ENCODE assay signal across 8 cellular contexts in the genomic region with DNA sequence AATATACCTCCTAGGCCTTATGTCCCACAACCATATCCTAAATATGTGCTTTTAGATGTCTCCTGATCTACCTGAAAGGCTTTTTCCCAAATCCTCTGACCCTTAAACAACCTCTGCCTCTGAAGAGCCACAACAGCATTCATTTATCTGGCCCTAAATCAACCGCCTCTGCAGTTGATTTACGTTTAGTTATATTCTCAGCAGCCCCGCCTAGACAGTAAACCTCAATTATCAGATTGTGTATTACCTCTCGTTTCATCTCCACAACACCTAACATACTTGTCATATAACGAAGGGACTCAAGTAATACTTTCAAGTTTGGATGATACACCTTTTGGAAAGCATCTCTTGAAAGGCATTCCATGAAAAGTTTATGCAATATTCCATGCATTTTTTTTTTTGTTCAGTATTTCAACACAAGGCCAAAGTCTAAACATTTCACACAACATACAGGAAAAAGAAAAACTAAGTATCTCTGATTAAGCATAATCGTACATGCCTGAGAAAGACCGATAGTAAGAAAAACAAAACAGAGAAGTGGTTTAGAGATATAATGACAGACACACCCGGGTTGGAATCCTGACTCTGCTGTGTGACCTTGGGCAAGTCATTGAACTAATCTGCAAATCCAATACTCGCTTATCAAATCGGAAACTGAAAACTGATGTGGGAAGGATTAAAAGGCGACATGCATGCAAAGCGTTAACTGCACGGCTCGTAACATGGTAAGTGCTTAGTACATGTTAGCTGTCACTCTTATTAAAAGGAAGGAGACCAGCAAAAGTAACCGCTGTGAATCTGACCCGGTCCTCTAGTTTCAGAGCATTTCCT. TPM values are rescaled to one million over a fixed set of nuclear protein-coding genes. Genes with fewer than 3 reads are reported as not detected.
A peak's percentile ranks its signal among the peaks of the same experiment; 100 is the strongest.
DNase-seq lines count a peak whose midpoint lies in the region; ATAC-seq and TF ChIP-seq lines count a peak whose summit lies in the region.

No MANE protein-coding gene starts in this region.

- H4K20me1 ChIP-seq in GM23248 (ENCODE audit: insufficient read depth) = peaks cover 10% of the 10 kb centered on the region; the same call in 1 of the 2 replicates

- no peak for TF ChIP-seq EP300 in suprapubic skin (IDR thresholded peaks at IDR 0.05)

- H3K9ac ChIP-seq in GM23248 (peak overlapping the region; percentile 95), iPS-20b (ENCODE audit: low read depth, low read length) (peak overlapping the region; percentile 94)

- H3K79me2 ChIP-seq in GM23248 (ENCODE audit: insufficient read depth) = peaks cover 46% of the 10 kb centered on the region

- peak overlapping the region; percentile 87 for H3K27ac Mint-ChIP-seq in WTC11

- H3K27me3 Mint-ChIP-seq in WTC11 (ENCODE audit: low read depth) = peaks cover 19% of the 10 kb centered on the region

- CTCF ChIA-PET in AG04449 (lab: Yijun Ruan, JAX) (interaction anchor here (0.8 to 2.1 kb wide), 9 partner anchors 10 to 49 kb away, joined by 3 to 14 read pairs (median 4); no protein-coding TSS in a partner anchor), WTC11 (lab: Charles Lee) (interaction anchor here (0.6 to 1.3 kb wide), 3 partner anchors 21 to 343 kb away, joined by 3 to 4 read pairs (median 3); no protein-coding TSS in a partner anchor)

- peaks cover 2% of the 10 kb centered on the region for H3K9me3 ChIP-seq in GM23248 (ENCODE audit: low read depth)
- H3K9me3 ChIP-seq in iPS-20b (ENCODE audit: insufficient read depth, low read depth, low read length) = no peaks in the 10 kb centered on the region
- no peaks in the 10 kb centered on the region for H3K9me3 ChIP-seq in suprapubic skin

- peak overlapping the region; percentile 76 for H2AFZ ChIP-seq in GM23248

- no peak for TF ChIP-seq CTCF in AG04449 (IDR thresholded peaks at IDR 0.05; ENCODE audit: insufficient read depth, low read length, missing control alignments)
- no peak for TF ChIP-seq CTCF in WTC11 (IDR thresholded peaks at IDR 0.05)
- TF ChIP-seq CTCF in suprapubic skin (IDR thresholded peaks at IDR 0.05) = no peak

- H3K4me3 Mint-ChIP-seq in WTC11 = peak overlapping the region; percentile 97

- 17 to 18% methylated on average over 16 of the region's 16 CpGs for WGBS in GM23248 (ENCODE audit: low coverage in 1 of 2, low lambda C conversion rate in 2 of 2, missing lambda C conversion rate in 2 of 2), 2 experiments
- WGBS in suprapubic skin = 14% methylated on average over 16 of the region's 16 CpGs

- in situ Hi-C loops in GM23248 (cut with MboI) = no loop called here

- DNase-seq in AG04449 (ENCODE audit: low read depth, low spot score) (no peak), GM23248 (no peak), WTC11 (ENCODE audit: low spot score) (no peak), suprapubic skin (ENCODE audit: low spot score in 2 of 2) (no peak), NCI-H1092 (lab: John Stamatoyannopoulos, UW) (no peak), foreskin melanocyte (no peak), NCI-H2196 treated with DMSO at 0.1 percent for 48 hours (lab: John Stamatoyannopoulos, UW; ENCODE audit: unreplicated experiment) (no peak)

- H3K27ac ChIP-seq in GM23248 = peak overlapping the region; percentile 23; the same call in 1 of the 2 replicates
- H3K27ac ChIP-seq in iPS-20b (ENCODE audit: low read length) = peak overlapping the region; percentile 65
- H3K27ac ChIP-seq in suprapubic skin = peak overlapping the region; percentile 78

- H3K4me1 ChIP-seq in GM23248 (ENCODE audit: insufficient read depth) (peaks cover 24% of the 10 kb centered on the region), iPS-20b (ENCODE audit: insufficient read depth, low read length) (no peaks in the 10 kb centered on the region; the same call in 1 of the 2 replicates), suprapubic skin (peaks cover 33% of the 10 kb centered on the region)

- no peaks in the 10 kb centered on the region for H3K9me2 ChIP-seq in GM23248 (ENCODE audit: insufficient read depth)

- TF ChIP-seq POLR2A in suprapubic skin (IDR thresholded peaks at IDR 0.05) = no peak

- no peak for ATAC-seq in WTC11

- peaks cover 7% of the 10 kb centered on the region for H3K36me3 ChIP-seq in GM23248 (ENCODE audit: low read depth)
- H3K36me3 ChIP-seq in iPS-20b (ENCODE audit: insufficient read depth, low read depth, low read length) = peaks cover 11% of the 10 kb centered on the region
- peaks cover 11% of the 10 kb centered on the region for H3K36me3 ChIP-seq in suprapubic skin

- H3F3A ChIP-seq in GM23248 (ENCODE audit: insufficient read depth) = peaks cover 9% of the 10 kb centered on the region

- no peaks in the 10 kb centered on the region for H3K9me3 Mint-ChIP-seq in WTC11

- H3K27me3 ChIP-seq in GM23248 (replicated peaks; ENCODE audit: insufficient read depth) (no peaks in the 10 kb centered on the region), iPS-20b (ENCODE audit: insufficient read depth, low read length) (peaks cover 8% of the 10 kb centered on the region; the same call in 1 of the 2 replicates), suprapubic skin (no peaks in the 10 kb centered on the region)

- POLR2A ChIA-PET in AG04449 (lab: Yijun Ruan, JAX) (interaction anchor here (0.9 kb wide), 1 partner anchor 19 kb away, joined by 3 read pairs; no protein-coding TSS in a partner anchor), WTC11 (lab: Charles Lee) (no interaction called here)

- H3K4me2 ChIP-seq in GM23248 (ENCODE audit: unreplicated experiment) = peak overlapping the region; percentile 98

- peaks cover 9% of the 10 kb centered on the region for H3K4me1 Mint-ChIP-seq in WTC11

- H3K4me3 ChIP-seq in AG04449 (ENCODE audit: low read depth, low read length) = peak overlapping the region; percentile 89
- H3K4me3 ChIP-seq in GM23248 = peak overlapping the region; percentile 88
- H3K4me3 ChIP-seq in iPS-20b (ENCODE audit: low read length) = peak overlapping the region; percentile 100
- peak overlapping the region; percentile 69 for H3K4me3 ChIP-seq in suprapubic skin

- peaks cover 7% of the 10 kb centered on the region for H3K36me3 Mint-ChIP-seq in WTC11

TF ChIP-seq in WTC11, 78 proteins besides CTCF, POLR2A, EP300 and RAD21 (continues in another document):
- no peak for TF ChIP-seq OVOL2 (CRISPR knock-in tag; IDR thresholded peaks at IDR 0.05; ENCODE audit: borderline replicate concordance)
- no peak for TF ChIP-seq ZNF396 (CRISPR knock-in tag; IDR thresholded peaks at IDR 0.05; ENCODE audit: borderline replicate concordance)
- TF ChIP-seq, protein P1, sequence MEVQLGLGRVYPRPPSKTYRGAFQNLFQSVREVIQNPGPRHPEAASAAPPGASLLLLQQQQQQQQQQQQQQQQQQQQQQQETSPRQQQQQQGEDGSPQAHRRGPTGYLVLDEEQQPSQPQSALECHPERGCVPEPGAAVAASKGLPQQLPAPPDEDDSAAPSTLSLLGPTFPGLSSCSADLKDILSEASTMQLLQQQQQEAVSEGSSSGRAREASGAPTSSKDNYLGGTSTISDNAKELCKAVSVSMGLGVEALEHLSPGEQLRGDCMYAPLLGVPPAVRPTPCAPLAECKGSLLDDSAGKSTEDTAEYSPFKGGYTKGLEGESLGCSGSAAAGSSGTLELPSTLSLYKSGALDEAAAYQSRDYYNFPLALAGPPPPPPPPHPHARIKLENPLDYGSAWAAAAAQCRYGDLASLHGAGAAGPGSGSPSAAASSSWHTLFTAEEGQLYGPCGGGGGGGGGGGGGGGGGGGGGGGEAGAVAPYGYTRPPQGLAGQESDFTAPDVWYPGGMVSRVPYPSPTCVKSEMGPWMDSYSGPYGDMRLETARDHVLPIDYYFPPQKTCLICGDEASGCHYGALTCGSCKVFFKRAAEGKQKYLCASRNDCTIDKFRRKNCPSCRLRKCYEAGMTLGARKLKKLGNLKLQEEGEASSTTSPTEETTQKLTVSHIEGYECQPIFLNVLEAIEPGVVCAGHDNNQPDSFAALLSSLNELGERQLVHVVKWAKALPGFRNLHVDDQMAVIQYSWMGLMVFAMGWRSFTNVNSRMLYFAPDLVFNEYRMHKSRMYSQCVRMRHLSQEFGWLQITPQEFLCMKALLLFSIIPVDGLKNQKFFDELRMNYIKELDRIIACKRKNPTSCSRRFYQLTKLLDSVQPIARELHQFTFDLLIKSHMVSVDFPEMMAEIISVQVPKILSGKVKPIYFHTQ (CRISPR knock-in tag; IDR thresholded peaks at IDR 0.05) = no peak
- TF ChIP-seq FOXK1 (CRISPR knock-in tag; IDR thresholded peaks at IDR 0.05) = no peak
- TF ChIP-seq TEAD4 (CRISPR knock-in tag; IDR thresholded peaks at IDR 0.05) = no peak
- TF ChIP-seq ZMAT4 (CRISPR knock-in tag; IDR thresholded peaks at IDR 0.05) = no peak
- TF ChIP-seq RELA (CRISPR knock-in tag; IDR thresholded peaks at IDR 0.05; ENCODE audit: borderline replicate concordance) = no peak
- TF ChIP-seq EMX1 (CRISPR knock-in tag; IDR thresholded peaks at IDR 0.05) = no peak
- no peak for TF ChIP-seq TP53 (CRISPR knock-in tag; IDR thresholded peaks at IDR 0.05)
- no peak for TF ChIP-seq MXD4 (CRISPR knock-in tag; IDR thresholded peaks at IDR 0.05; ENCODE audit: borderline replicate concordance)
- no peak for TF ChIP-seq ZNF671 (CRISPR knock-in tag; IDR thresholded peaks at IDR 0.05)
- no peak for TF ChIP-seq ZSCAN18 (CRISPR knock-in tag; IDR thresholded peaks at IDR 0.05)
- no peak for TF ChIP-seq ZNF138 (CRISPR knock-in tag; conservative IDR thresholded peaks at IDR 0.05)
- no peak for TF ChIP-seq NFATC4 (CRISPR knock-in tag; IDR thresholded peaks at IDR 0.05)

RNA-seq across cellular contexts. Expression of gene CRBN, which starts 0.8 kb away (rescaled TPM):
- 48.8 and 69.6 TPM in 2 replicates for total RNA-seq in GM23248 (2014; rRNA removed; shearing (Covaris generic))
- polyA plus RNA-seq in GM23248 (2016; fragmentation: Nextera tagmentation; extraction: Ambion mirVana) = 41.1 and 45.7 TPM in 2 replicates
- total RNA-seq in WTC11 (2021) (22.6 to 24.4 TPM (median 23.2 TPM) in 3 replicates), suprapubic skin (100 to 1,000 TPM in 1 of 4 donors, 10 to 100 TPM in 3; 38.9 to 140 (median 78.1) TPM)

RNA-seq across cellular contexts. Expression of gene TRNT1, which starts 52.0 kb away (rescaled TPM):
- 14.2 and 16.6 TPM in 2 replicates for total RNA-seq in GM23248 (2014; rRNA removed; shearing (Covaris generic))
- 31.1 and 31.4 TPM in 2 replicates for polyA plus RNA-seq in GM23248 (2016; fragmentation: Nextera tagmentation; extraction: Ambion mirVana)
- total RNA-seq in WTC11 (2021) (17.2 to 18.8 TPM (median 17.9 TPM) in 3 replicates), suprapubic skin (10 to 100 TPM in 3 of 4 donors, 1 to 10 TPM in 1; 9.9 to 28.1 (median 13.4) TPM)

Comparison
In these comparisons a context has a peak if more than half of its experiments do, and no peak if none do; other contexts are left out.
1. H3K27ac ChIP-seq: peak in every context shown above with its lines; median percentile 78 in suprapubic skin; 65 in iPS-20b; 23 in GM23248.